Comparison of ENCODE assay signal across 21 cellular contexts in the genomic region with DNA sequence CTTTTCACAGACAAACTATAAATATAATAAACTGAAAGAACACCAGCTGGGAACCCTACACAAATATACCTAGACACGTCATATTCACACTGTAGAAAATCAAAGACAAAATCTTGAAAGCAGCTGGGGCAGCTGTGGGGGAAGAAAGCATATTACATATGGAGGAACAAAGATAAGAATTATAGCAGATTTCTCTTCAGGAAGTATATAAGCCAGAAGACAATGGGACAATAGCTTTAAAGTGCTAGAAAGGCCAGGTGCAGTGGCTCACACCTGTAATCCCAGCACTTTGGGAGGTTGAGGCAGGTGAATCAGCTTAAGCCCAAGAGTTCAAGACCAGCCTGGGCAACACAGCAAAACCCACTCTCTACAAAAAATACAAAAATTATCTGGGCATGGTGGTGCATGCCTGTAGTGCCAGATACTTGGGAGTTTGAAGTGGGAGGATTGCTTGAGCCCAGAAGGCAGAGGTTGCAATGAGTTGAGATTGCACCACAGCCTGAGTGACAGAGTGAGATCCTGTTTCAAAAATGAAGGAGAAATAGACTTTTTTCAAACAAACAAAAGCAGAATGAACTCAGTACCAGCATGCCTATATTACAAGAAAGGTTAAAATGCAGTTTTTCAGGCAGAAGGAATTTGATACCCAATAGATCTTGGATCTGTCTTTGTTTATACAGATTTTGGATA.
"Had no signal": no experiment of that assay in that cellular context is flagged by ENCODE, and none has a peak within 500 bp of the region (broad histone marks: within the 10 kb centered on the region; RNA-seq: fewer than 3 reads in every experiment).

No MANE protein-coding gene starts in this region.

- H3K9me3 ChIP-seq: adrenal gland, prostate gland had no signal

- ATAC-seq: activated CD8-positive, alpha-beta memory T cell treated with anti-CD3 and anti-CD28 coated beads, Interleukin-2, amount 10 ng/mL, durations not matched to agents 7 days and 5 days; heart right ventricle had no signal

- H3K27me3 Mint-ChIP-seq: activated B cell treated with CpG ODN at 0.5 μM for 24 hours; activated CD4-positive, alpha-beta memory T cell treated with anti-CD3 and anti-CD28 coated beads, Interleukin-2, amount 10 ng/mL, durations not matched to agents 7 days and 5 days; activated CD8-positive, alpha-beta memory T cell treated with anti-CD3 and anti-CD28 coated beads, Interleukin-2, amount 10 ng/mL, durations not matched to agents 7 days and 5 days; activated naive CD4-positive, alpha-beta T cell treated with anti-CD3 and anti-CD28 coated beads, Interleukin-2, amount 10 ng/mL, durations not matched to agents 7 days and 5 days had no signal

- H3K4me3 Mint-ChIP-seq: activated B cell treated with CpG ODN at 0.5 μM for 24 hours; activated CD4-positive, alpha-beta memory T cell treated with anti-CD3 and anti-CD28 coated beads, Interleukin-2, amount 10 ng/mL, durations not matched to agents 7 days and 5 days; activated CD8-positive, alpha-beta memory T cell treated with anti-CD3 and anti-CD28 coated beads, Interleukin-2, amount 10 ng/mL, durations not matched to agents 7 days and 5 days; activated naive CD4-positive, alpha-beta T cell treated with anti-CD3 and anti-CD28 coated beads, Interleukin-2, amount 10 ng/mL, durations not matched to agents 7 days and 5 days; nephron progenitor cell had no signal

- H3K27ac ChIP-seq: adrenal gland, dorsolateral prefrontal cortex, heart right ventricle, left ventricle myocardium inferior, prostate gland, right atrium auricular region, skin epidermis had no signal

- H3K36me3 ChIP-seq: prostate gland had no signal

- H3K4me3 ChIP-seq: adrenal gland, dorsolateral prefrontal cortex, heart right ventricle, left ventricle myocardium inferior, prostate gland, right atrium auricular region, skin epidermis had no signal

- H3K27ac Mint-ChIP-seq: activated B cell treated with CpG ODN at 0.5 μM for 24 hours; activated CD4-positive, alpha-beta memory T cell treated with anti-CD3 and anti-CD28 coated beads, Interleukin-2, amount 10 ng/mL, durations not matched to agents 7 days and 5 days; activated CD8-positive, alpha-beta memory T cell treated with anti-CD3 and anti-CD28 coated beads, Interleukin-2, amount 10 ng/mL, durations not matched to agents 7 days and 5 days; activated naive CD4-positive, alpha-beta T cell treated with anti-CD3 and anti-CD28 coated beads, Interleukin-2, amount 10 ng/mL, durations not matched to agents 7 days and 5 days had no signal

- FAIRE-seq: bronchial epithelial cell, frontal cortex, TTC549 had no signal

- H3K27me3 ChIP-seq: adrenal gland, dorsolateral prefrontal cortex, heart right ventricle, right atrium auricular region had no signal

- H3K4me1 Mint-ChIP-seq: activated B cell treated with CpG ODN at 0.5 μM for 24 hours; activated CD8-positive, alpha-beta memory T cell treated with anti-CD3 and anti-CD28 coated beads, Interleukin-2, amount 10 ng/mL, durations not matched to agents 7 days and 5 days; activated naive CD4-positive, alpha-beta T cell treated with anti-CD3 and anti-CD28 coated beads, Interleukin-2, amount 10 ng/mL, durations not matched to agents 7 days and 5 days; nephron progenitor cell had no signal

- DNase-seq: activated B cell treated with CpG ODN at 0.5 μM for 24 hours; activated CD4-positive, alpha-beta memory T cell treated with anti-CD3 and anti-CD28 coated beads, Interleukin-2, amount 10 ng/mL, durations not matched to agents 7 days and 5 days; activated CD4-positive, alpha-beta T cell treated with anti-CD3 and anti-CD28 coated beads for 4 hours; activated CD8-positive, alpha-beta memory T cell treated with anti-CD3 and anti-CD28 coated beads, Interleukin-2, amount 10 ng/mL, durations not matched to agents 7 days and 5 days; activated effector memory CD4-positive, alpha-beta T cell treated with Interleukin-2 at 50 U/mL for 16 hours; activated naive CD4-positive, alpha-beta T cell treated with anti-CD3 and anti-CD28 coated beads, Interleukin-2, amount 10 ng/mL, durations not matched to agents 7 days and 5 days; adrenal gland; dorsolateral prefrontal cortex; heart right ventricle; kidney glomerular epithelial cell; left ventricle myocardium inferior; mammary epithelial cell; midbrain; nephron progenitor cell; occipital lobe had no signal

- H3K4me1 ChIP-seq: adrenal gland, heart right ventricle, left ventricle myocardium inferior, prostate gland, right atrium auricular region had no signal
